In the genomic region with DNA sequence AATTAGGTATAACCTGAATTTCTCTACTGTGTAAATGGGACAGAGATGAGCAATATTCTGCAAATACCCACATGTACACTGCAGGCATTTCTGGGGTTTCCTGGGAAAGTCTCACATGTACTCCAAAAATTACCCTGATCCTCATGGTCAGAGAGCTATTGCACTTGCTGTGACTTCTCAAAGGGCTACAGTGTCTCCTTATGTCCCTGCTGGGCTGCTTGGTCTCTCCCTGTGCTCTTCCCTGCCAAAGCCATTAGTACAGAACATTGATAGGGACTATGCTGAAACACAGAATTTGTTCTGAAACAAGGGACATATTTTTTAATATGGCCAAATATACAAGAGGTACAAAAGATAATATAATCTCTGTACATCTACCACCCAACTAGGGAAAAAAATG, we compare ENCODE assay signal across 34 cellular contexts.
"Had no signal": no experiment of that assay in that cellular context is flagged by ENCODE, and none has a peak within 500 bp of the region (broad histone marks: within the 10 kb centered on the region; RNA-seq: fewer than 3 reads in every experiment).

No MANE protein-coding gene starts in this region.

- DNase-seq: Karpas-422, Kasumi-1, KG1, MM.1S, MV-4-11, NCI-H1048, NCI-H1092, NCI-H1092 treated with DMSO at 0.1 percent for 48 hours, NCI-H1105, NCI-H1105 treated with DMSO at 0.1 percent for 48 hours, NCI-H1417, NCI-H1417 treated with DMSO at 0.1 percent for 48 hours, NCI-H1436, NCI-H1436 treated with DMSO at 0.1 percent for 48 hours, NCI-H146, NCI-H1694, NCI-H1694 treated with DMSO at 0.1 percent for 48 hours, NCI-H187, NCI-H187 treated with DMSO at 0.1 percent for 48 hours, NCI-H1930, NCI-H2029, NCI-H2029 treated with DMSO at 0.1 percent for 48 hours, NCI-H2081, NCI-H2081 treated with DMSO at 0.1 percent for 48 hours, NCI-H2107, NCI-H2171, NCI-H2171 treated with DMSO at 0.1 percent for 48 hours, NCI-H2227 treated with DMSO at 0.1 percent for 48 hours, NCI-H226, NCI-H345, NCI-H446, NCI-H446 treated with DMSO at 0.1 percent for 48 hours, NCI-H510A, NCI-H510A treated with DMSO at 0.1 percent for 48 hours had no signal
